Comparison of ENCODE assay signal across 8 cellular contexts in the genomic region with DNA sequence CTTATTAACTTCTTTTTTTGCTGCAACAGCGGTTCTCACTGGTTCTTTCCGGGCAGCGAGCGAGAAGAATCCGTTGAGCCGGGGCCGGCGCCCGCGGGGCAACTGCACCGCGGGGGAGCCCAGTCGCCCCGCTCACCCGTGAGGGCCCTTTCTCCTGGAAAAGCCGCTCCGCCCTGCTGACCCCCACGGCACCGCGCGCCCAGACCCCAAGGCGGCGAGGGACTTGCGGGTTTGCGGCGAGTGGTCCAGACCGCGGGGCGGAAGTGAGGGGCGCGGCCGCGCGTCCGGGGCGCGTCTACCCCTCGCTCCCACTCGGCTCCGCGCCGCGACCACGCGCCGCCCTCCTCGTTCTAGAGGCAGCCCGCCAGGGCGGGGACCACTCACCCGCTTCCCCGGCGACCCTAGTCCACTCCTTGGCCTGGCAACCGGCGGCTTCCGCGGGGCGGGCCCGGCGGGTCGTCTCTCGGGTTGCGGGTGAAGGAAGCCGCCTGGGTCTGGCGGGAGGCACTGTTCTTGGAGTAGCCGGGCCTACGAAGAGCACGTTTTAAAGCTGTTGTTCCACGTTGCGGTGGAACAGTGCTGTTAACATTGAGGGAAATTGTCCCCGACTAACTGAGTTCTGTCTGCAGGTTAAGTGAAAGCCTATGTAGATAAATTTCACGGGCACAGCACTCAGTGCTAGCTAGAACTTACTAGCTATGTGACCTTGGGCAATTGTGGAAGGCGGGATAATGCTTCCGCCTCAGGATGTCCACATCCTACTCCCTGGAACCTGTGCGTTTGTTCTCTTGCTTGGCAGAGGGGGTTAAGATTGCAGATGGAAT. TPM values are rescaled to one million over a fixed set of nuclear protein-coding genes. Genes with fewer than 3 reads are reported as not detected.
DNase-seq lines count a peak whose midpoint lies in the region; ATAC-seq, FAIRE-seq and TF ChIP-seq lines count a peak whose summit lies in the region.

A gene with protein sequence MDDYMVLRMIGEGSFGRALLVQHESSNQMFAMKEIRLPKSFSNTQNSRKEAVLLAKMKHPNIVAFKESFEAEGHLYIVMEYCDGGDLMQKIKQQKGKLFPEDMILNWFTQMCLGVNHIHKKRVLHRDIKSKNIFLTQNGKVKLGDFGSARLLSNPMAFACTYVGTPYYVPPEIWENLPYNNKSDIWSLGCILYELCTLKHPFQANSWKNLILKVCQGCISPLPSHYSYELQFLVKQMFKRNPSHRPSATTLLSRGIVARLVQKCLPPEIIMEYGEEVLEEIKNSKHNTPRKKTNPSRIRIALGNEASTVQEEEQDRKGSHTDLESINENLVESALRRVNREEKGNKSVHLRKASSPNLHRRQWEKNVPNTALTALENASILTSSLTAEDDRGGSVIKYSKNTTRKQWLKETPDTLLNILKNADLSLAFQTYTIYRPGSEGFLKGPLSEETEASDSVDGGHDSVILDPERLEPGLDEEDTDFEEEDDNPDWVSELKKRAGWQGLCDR (minus strand): TSS at position 439 of the 824 bp plus-strand sequence. CDS start 3,406 bp downstream, outside the sequence.

- H3K4me1 ChIP-seq in duodenal mucosa (ENCODE audit: control insufficient read depth in 1 of 2, insufficient read depth in 2 of 2, low read length in 2 of 2) (peaks cover 45 to 55% of the 10 kb centered on the region in 2 donors), HepG2 (ENCODE audit: insufficient read depth, low read length) (peaks cover 82% of the 10 kb centered on the region)

- peak within 1 kb of the TSS; percentile 85 for H3K27ac ChIP-seq in duodenal mucosa (ENCODE audit: low read depth, low read length)
- peak within 1 kb of the TSS; percentile 91 for H3K27ac ChIP-seq in HepG2 (ENCODE audit: extremely low read length, insufficient read depth, low read length)

- BruUV-seq in HepG2 (replicated peaks; lab: Mats Ljungman, UMichigan), result no TSS peak

- H3K79me2 ChIP-seq in HepG2 (ENCODE audit: insufficient read depth, low read length), result peaks cover 51% of the 10 kb centered on the region

- intact Hi-C loops in HepG2 (cut with micrococcal nuclease; ENCODE audit: unreplicated experiment), result no loop called here

- CTCF ChIA-PET in HepG2 (lab: Yijun Ruan, JAX; ENCODE audit: low intra/inter-chr PET ratio, low total read pairs), result no interaction called here

- peak; percentile 67 to 73; a peak in 3 of 4 replicates for TF ChIP-seq POLR2A in HepG2 (IDR thresholded peaks at IDR 0.05; ENCODE audit: insufficient read depth in 1 of 2, low read depth in 2 of 2, low read length in 2 of 2)

- POLR2A ChIA-PET in HepG2 (lab: Yijun Ruan, JAX), result interaction anchor here (0.9 to 2.3 kb wide), 8 partner anchors 10 to 133 kb away, joined by 3 to 8 read pairs (median 6); no protein-coding TSS in a partner anchor

- H3K27me3 ChIP-seq in duodenal mucosa (ENCODE audit: control insufficient read depth in 1 of 2, insufficient read depth in 2 of 2, low read length in 2 of 2) (no peaks in the 10 kb centered on the region), HepG2 (ENCODE audit: control insufficient read depth in 1 of 2, insufficient read depth in 2 of 2, low read length in 2 of 2) (no peaks in the 10 kb centered on the region)

- H3K36me3 ChIP-seq in duodenal mucosa (ENCODE audit: control insufficient read depth in 1 of 2, insufficient read depth in 2 of 2, low read length in 2 of 2) (no peaks in the 10 kb centered on the region), HepG2 (replicated peaks in 1 of 2; ENCODE audit: control insufficient read depth in 1 of 2, insufficient read depth in 2 of 2, low read length in 2 of 2) (peaks cover 0 to 9% of the 10 kb centered on the region in 2 experiments; a peak in 2 of 5 replicates)

- peak within 1 kb of the TSS; percentile 70 for H2AFZ ChIP-seq in HepG2 (ENCODE audit: low read length)

- peak; percentile 75 for DNase-seq in ACHN
- DNase-seq in NCI-H345 (lab: John Stamatoyannopoulos, UW), result peak; percentile 50
- peak; percentile 32 to 38 for DNase-seq in activated CD4-positive, alpha-beta T cell treated with anti-CD3 and anti-CD28 coated beads, Interleukin-2, amount 50 U/mL, for 24 hours (ENCODE audit: low read depth in 1 of 2, low spot score in 1 of 2)
- DNase-seq in HepG2 (ENCODE audit: low spot score), result peak; percentile 59
- peak; percentile 44 to 53 for DNase-seq in stimulated activated CD4-positive, alpha-beta T cell treated with anti-CD3 and anti-CD28 coated beads, Interleukin-2, amount 100 ng/mL, for 48 hours

- 0 out of 4 replicates have a peak, but pooled peaks of 1 of the 2 experiments have one; percentile 11 for TF ChIP-seq EP300 in HepG2 (IDR thresholded peaks at IDR 0.05; ENCODE audit: low read depth in 2 of 2, low read length in 2 of 2)
- TF ChIP-seq EP300 in HepG2 (CRISPR knock-in tag; IDR thresholded peaks at IDR 0.05; ENCODE audit: borderline replicate concordance), result peak; percentile 38; the same call in 1 of the 2 replicates

- in situ Hi-C loops in ACHN (cut with HindIII; ENCODE audit: low pct_ligation_motif_present, low pct_unique_long_range_greater_than_20kb, low sequenced_read_pairs) (no loop called here), HepG2 (cut with HindIII; ENCODE audit: extremely low pct_ligation_motif_present, low pct_unique_long_range_greater_than_20kb) (no loop called here)

- H3K4me3 ChIP-seq in duodenal mucosa (ENCODE audit: low read depth in 1 of 2, low read length in 2 of 2) (peak within 1 kb of the TSS; percentile 76 to 79), HepG2 (replicated peaks in 1 of 3; ENCODE audit: insufficient read depth in 1 of 3, low read depth in 2 of 3, low read length in 3 of 3) (peak within 1 kb of the TSS; percentile 76 to 80 (median 79))

- TF ChIP-seq CTCF in HepG2 (CRISPR knock-in tag; IDR thresholded peaks at IDR 0.05), result no peak

- H3K9ac ChIP-seq in duodenal mucosa (ENCODE audit: low read depth in 1 of 2, low read length in 2 of 2) (peak within 1 kb of the TSS; percentile 79 to 85), HepG2 (ENCODE audit: insufficient read depth, low read depth, low read length) (peak within 1 kb of the TSS; percentile 95)

- peak; percentile 54 for TF ChIP-seq RAD21 in HepG2 (CRISPR knock-in tag; IDR thresholded peaks at IDR 0.05)

- no peaks in the 10 kb centered on the region for H4K20me1 ChIP-seq in HepG2 (ENCODE audit: insufficient read depth, low read length)

- FAIRE-seq in HepG2 (lab: Jason Lieb, UNC), result peak; percentile 66

- peak within 1 kb of the TSS; percentile 79 for H3K4me2 ChIP-seq in HepG2 (ENCODE audit: low read depth, low read length)

- no peaks in the 10 kb centered on the region for H3K9me3 ChIP-seq in duodenal mucosa (ENCODE audit: control insufficient read depth in 1 of 2, low read length in 2 of 2)
- no peaks in the 10 kb centered on the region for H3K9me3 ChIP-seq in HepG2 (ENCODE audit: low read length)

- ATAC-seq in GM18867 (IDR thresholded peaks at IDR 0.05; ENCODE audit: unreplicated experiment) (peak; percentile 85), HG03066 (IDR thresholded peaks at IDR 0.05; ENCODE audit: low read depth, unreplicated experiment) (peak; percentile 66), HepG2 (peak; percentile 75)

- 2% methylated on average over 18 of the region's 74 CpGs for WGBS in HepG2 (ENCODE audit: low lambda C conversion rate)

TF ChIP-seq in HepG2, 621 proteins besides CTCF, POLR2A, EP300 and RAD21 (continues in another document):
- no peak for TF ChIP-seq SNRNP70 (IDR thresholded peaks at IDR 0.05; ENCODE audit: low read depth, low read length)
- TF ChIP-seq, protein P1, sequence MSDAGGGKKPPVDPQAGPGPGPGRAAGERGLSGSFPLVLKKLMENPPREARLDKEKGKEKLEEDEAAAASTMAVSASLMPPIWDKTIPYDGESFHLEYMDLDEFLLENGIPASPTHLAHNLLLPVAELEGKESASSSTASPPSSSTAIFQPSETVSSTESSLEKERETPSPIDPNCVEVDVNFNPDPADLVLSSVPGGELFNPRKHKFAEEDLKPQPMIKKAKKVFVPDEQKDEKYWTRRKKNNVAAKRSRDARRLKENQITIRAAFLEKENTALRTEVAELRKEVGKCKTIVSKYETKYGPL (CRISPR knock-in tag; IDR thresholded peaks at IDR 0.05), result peak; percentile 29; the same call in 1 of the 2 replicates
- peak; percentile 88; the same call in 1 of the 2 replicates for TF ChIP-seq NRL (CRISPR knock-in tag; IDR thresholded peaks at IDR 0.05; ENCODE audit: borderline replicate concordance)
- peak; percentile 14; the same call in 1 of the 2 replicates for TF ChIP-seq ZNF614 (CRISPR knock-in tag; IDR thresholded peaks at IDR 0.05; ENCODE audit: borderline replicate concordance)
- TF ChIP-seq NONO (IDR thresholded peaks at IDR 0.05), result no peak
- TF ChIP-seq NONO (CRISPR knock-in tag; conservative IDR thresholded peaks at IDR 0.05), result peak; percentile 85
- peak; percentile 34; the same call in 1 of the 2 replicates for TF ChIP-seq BCL6 (CRISPR knock-in tag; IDR thresholded peaks at IDR 0.05)

RNA-seq across cellular contexts. Expression of the gene that starts here (rescaled TPM):
- 36.7 and 44.9 TPM in 2 replicates for total RNA-seq in HepG2 (2016; rRNA removed; fragmentation: Illumina TruSeq; extraction: Trizol)
- total RNA-seq in HepG2 (2016; cell fraction: cytosol; rRNA removed; fragmentation: Illumina TruSeq; extraction: Trizol; ENCODE audit: low read depth), result 9.7 and 12.6 TPM in 2 replicates
- total RNA-seq in HepG2 (2016; cell fraction: insoluble cytoplasmic fraction; rRNA removed; fragmentation: Illumina TruSeq; extraction: Trizol), result 36.6 and 45.1 TPM in 2 replicates
- total RNA-seq in HepG2 (2016; cell fraction: membrane; rRNA removed; fragmentation: Illumina TruSeq; extraction: Trizol), result 19.2 and 21.1 TPM in 2 replicates
- total RNA-seq in HepG2 (2016; cell fraction: nucleus; rRNA removed; fragmentation: Illumina TruSeq; extraction: Trizol), result 32.6 and 38.5 TPM in 2 replicates
- polyA plus RNA-seq in HepG2 (2011; rRNA removed), result 47.6 and 68.2 TPM in 2 replicates
- 25.3 and 33.8 TPM in 2 replicates for polyA plus RNA-seq in HepG2 (2011; cell fraction: cytosol; rRNA removed)
- 67.5 and 93.8 TPM in 2 replicates for polyA plus RNA-seq in HepG2 (2011; cell fraction: nucleus; rRNA removed)
- 33.0 and 40.9 TPM in 2 replicates for polyA plus RNA-seq in HepG2 (2012)
- 6.4 and 9.5 TPM in 2 replicates for polyA plus RNA-seq in HepG2 (2016; cell fraction: cytosol; fragmentation: Illumina TruSeq; extraction: Trizol; ENCODE audit: low read depth)
- polyA plus RNA-seq in HepG2 (2016; cell fraction: insoluble cytoplasmic fraction; fragmentation: Illumina TruSeq; extraction: Trizol; ENCODE audit: low read depth), result 47.8 and 50.1 TPM in 2 replicates
- polyA plus RNA-seq in HepG2 (2016; cell fraction: membrane; fragmentation: Illumina TruSeq; extraction: Trizol; ENCODE audit: low read depth), result 12.9 and 17.9 TPM in 2 replicates
- 62.7 and 63.1 TPM in 2 replicates for polyA plus RNA-seq in HepG2 (2016; cell fraction: nucleus; fragmentation: Illumina TruSeq; extraction: Trizol; ENCODE audit: insufficient read depth, low read depth)
- polyA minus RNA-seq in HepG2 (2011; rRNA and poly(A)+ RNA removed; ENCODE audit: low replicate concordance), result 1.7 and 17.2 TPM in 2 replicates
- polyA minus RNA-seq in HepG2 (2011; cell fraction: cytosol; rRNA and poly(A)+ RNA removed), result 22.9 and 23.5 TPM in 2 replicates
- polyA minus RNA-seq in HepG2 (2011; cell fraction: nucleus; rRNA and poly(A)+ RNA removed), result 56.4 and 60.9 TPM in 2 replicates

Comparison
In these comparisons a context has a peak if more than half of its experiments do, and no peak if none do; other contexts are left out.
1. Peak in every context shown above with its lines: DNase-seq, ATAC-seq, H3K4me3 ChIP-seq and H3K27ac ChIP-seq.